Comparison of ENCODE assay signal across 1 cellular context in the genomic region with DNA sequence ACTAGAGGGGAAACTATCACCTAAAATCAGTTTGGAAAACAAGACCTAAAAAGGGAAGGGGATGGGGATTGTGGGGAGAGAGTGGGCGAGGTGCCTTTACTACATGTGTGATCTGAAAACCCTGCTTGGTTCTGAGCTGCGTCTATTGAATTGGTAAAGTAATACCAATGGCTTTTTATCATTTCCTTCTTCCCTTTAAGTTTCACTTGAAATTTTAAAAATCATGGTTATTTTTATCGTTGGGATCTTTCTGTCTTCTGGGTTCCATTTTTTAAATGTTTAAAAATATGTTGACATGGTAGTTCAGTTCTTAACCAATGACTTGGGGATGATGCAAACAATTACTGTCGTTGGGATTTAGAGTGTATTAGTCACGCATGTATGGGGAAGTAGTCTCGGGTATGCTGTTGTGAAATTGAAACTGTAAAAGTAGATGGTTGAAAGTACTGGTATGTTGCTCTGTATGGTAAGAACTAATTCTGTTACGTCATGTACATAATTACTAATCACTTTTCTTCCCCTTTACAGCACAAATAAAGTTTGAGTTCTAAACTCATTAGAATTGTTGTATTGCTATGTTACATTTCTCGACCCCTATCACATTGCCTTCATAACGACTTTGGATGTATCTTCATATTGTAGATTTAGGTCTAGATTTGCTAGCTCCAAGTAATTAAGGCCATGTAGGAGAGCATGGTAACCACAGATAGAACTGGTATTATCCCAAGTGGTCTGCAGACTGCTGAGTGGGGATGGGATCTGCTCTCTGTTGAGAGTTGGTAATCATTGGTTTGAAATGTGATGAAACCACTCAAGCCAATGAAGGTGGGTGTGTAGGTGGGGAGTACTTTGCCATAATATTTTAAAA.
TF ChIP-seq lines count a peak whose summit lies in the region.

No MANE protein-coding gene starts in this region.

TF ChIP-seq in IMR-90, 13 proteins besides CTCF, POLR2A, EP300 and RAD21 (continued from another document):
- TF ChIP-seq MAFK (IDR thresholded peaks at IDR 0.05; ENCODE audit: low read depth, low read length): no peak
- TF ChIP-seq BHLHE40 (IDR thresholded peaks at IDR 0.05; ENCODE audit: low read depth, low read length): no peak
- TF ChIP-seq CEBPB (IDR thresholded peaks at IDR 0.05; ENCODE audit: low read depth, low read length): peak; percentile 91
- no peak for TF ChIP-seq RCOR1 (IDR thresholded peaks at IDR 0.05; ENCODE audit: insufficient replicate concordance, low read length)
- TF ChIP-seq CHD1 (IDR thresholded peaks at IDR 0.05; ENCODE audit: low read depth, low read length): peak; percentile 80
